ENCODE assay signal across 24 cellular contexts in the genomic region with DNA sequence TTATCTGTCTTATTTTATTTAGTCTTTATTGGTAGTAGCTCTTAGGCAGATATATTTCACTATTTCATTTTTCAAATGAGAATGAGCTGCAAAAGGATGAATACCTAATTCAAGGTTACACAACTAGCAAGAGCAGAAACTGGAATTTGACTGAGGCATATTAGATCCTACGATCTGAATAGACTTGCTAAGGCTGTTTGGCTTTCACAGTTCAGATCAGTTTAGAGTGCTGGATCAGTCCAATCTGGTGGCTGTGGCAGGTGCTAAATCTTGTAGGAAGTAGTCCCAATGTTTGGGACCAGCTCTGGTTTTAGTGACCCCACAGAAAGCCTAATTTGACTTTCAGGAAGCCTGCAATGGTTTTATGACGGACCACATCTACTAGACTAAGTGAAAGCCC.
"Had no signal": no experiment of that assay in that cellular context is flagged by ENCODE, and none has a peak within 500 bp of the region (broad histone marks: within the 10 kb centered on the region; RNA-seq: fewer than 3 reads in every experiment).

No MANE protein-coding gene starts in this region.

- H3K27ac ChIP-seq: HL-60, SJSA1 had no signal

- H3K36me3 ChIP-seq: SJSA1 had no signal

- DNase-seq: KBM-7, MV-4-11, NCI-H1048, NCI-H1105, NCI-H1417, NCI-H1436 treated with DMSO at 0.1 percent for 48 hours, NCI-H1694, NCI-H1930, NCI-H2081, NCI-H2107, NCI-H226, NCI-H446, NCI-H510A, NCI-H524 treated with DMSO at 0.1 percent for 48 hours, NCI-H69, NCI-H774, Right ventricle myocardium superior, RPMI8226, SIG-M5 had no signal

- H3K4me1 ChIP-seq: SJSA1 had no signal

- FAIRE-seq: HTR-8/SVneo, RCC 7860 had no signal

- H3K4me3 ChIP-seq: SJSA1, SK-N-MC had no signal

- H3K9me3 ChIP-seq: SJSA1 had no signal
